ENCODE assay signal across 15 cellular contexts in the genomic region with DNA sequence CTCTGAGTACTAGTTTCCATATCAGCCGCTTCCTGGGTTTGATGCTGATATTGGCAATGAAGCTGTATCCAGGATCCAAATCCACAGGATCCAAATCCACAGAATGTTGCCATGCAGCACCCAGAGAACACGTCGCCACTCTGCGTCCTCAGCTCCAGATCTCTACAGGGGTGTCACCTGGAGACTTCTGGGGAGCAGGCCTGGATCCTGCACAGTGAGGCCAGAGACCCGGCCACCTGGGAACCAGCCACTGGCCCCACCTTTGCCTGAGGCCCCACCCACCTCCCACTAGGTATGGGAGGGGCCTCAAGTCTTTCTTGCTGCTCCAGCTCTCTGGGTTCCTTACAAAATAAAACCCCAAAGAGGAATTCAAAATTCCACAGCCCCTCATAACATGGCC.
DNase-seq lines count a peak whose midpoint lies in the region; FAIRE-seq and TF ChIP-seq lines count a peak whose summit lies in the region.
"Had no signal": no experiment of that assay in that cellular context is flagged by ENCODE, and none has a peak within 500 bp of the region (broad histone marks: within the 10 kb centered on the region; RNA-seq: fewer than 3 reads in every experiment).

No MANE protein-coding gene starts in this region.

- no peak overlapping the region for H2BK5ac ChIP-seq in H1 (ENCODE audit: low read depth, low read length)

- no peak overlapping the region for H2BK120ac ChIP-seq in H1 (replicated peaks; ENCODE audit: low read depth, low read length)

- no peaks in the 10 kb centered on the region for H4K20me1 ChIP-seq in H1 (replicated peaks in 1 of 2; ENCODE audit: control insufficient read depth in 1 of 2, insufficient read depth in 2 of 2, low read length in 2 of 2)

- H3K56ac ChIP-seq in H1 (replicated peaks; ENCODE audit: insufficient read length, low read depth, low read length) = no peak overlapping the region

- no peak overlapping the region for H3K4me2 ChIP-seq in H1 (ENCODE audit: insufficient read depth in 1 of 2, low read depth in 2 of 2, low read length in 2 of 2)

- H2BK12ac ChIP-seq in H1 (ENCODE audit: low read depth, low read length) = 0 out of 2 replicates have a peak overlapping the region, but pooled peaks have one; percentile 23

- TF ChIP-seq POLR2A in H1 (IDR thresholded peaks at IDR 0.05; ENCODE audit: control extremely low read depth in 1 of 2, low read depth in 2 of 2, low read length in 2 of 2) = no peak

- FAIRE-seq in H1 (lab: Jason Lieb, UNC) = no peak
- FAIRE-seq: HTR-8/SVneo had no signal

- no peaks in the 10 kb centered on the region for H3K79me1 ChIP-seq in H1 (ENCODE audit: low read depth, low read length)

- no peak for TF ChIP-seq EP300 in H1 (IDR thresholded peaks at IDR 0.05; ENCODE audit: borderline replicate concordance in 1 of 2, low read depth in 2 of 2, low read length in 2 of 2)

- no peak overlapping the region for H4K91ac ChIP-seq in H1 (replicated peaks; ENCODE audit: insufficient read length, low read length)

- H3K23ac ChIP-seq in H1 (ENCODE audit: insufficient read length) = no peak overlapping the region

- no peaks in the 10 kb centered on the region for H3K9me3 ChIP-seq in H1 (ENCODE audit: insufficient read depth in 2 of 2, low read depth in 1 of 2, low read length in 1 of 2)

- CTCF ChIA-PET in H1 (lab: Charles Lee; ENCODE audit: partially characterized antibody) = interaction anchor here (0.8 to 1.5 kb wide), 8 partner anchors 10 to 214 kb away, joined by 3 to 8 read pairs (median 4); no protein-coding TSS in a partner anchor

- H3K4me3 ChIP-seq in H1 (ENCODE audit: extremely low read depth in 1 of 4, insufficient read depth in 2 of 4, low read depth in 3 of 4, low read length in 4 of 4) = no peak overlapping the region
- H3K4me3 ChIP-seq: SJCRH30 had no signal

- H3K27me3 ChIP-seq in H1 (replicated peaks in 1 of 4; ENCODE audit: control insufficient read depth in 3 of 4, extremely low read depth in 1 of 4, insufficient read depth in 3 of 4, low read length in 3 of 4) = 0 out of 7 replicates have a peak, but pooled peaks cover 0 to 2% (median 0%) of the 10 kb centered on the region in 4 experiments
- H3K27me3 ChIP-seq: SJCRH30 had no signal

- H3K79me2 ChIP-seq in H1 (ENCODE audit: control insufficient read depth in 1 of 2, insufficient read depth in 2 of 2, low read length in 2 of 2) = no peaks in the 10 kb centered on the region

- no peak overlapping the region for H3K27ac ChIP-seq in H1 (ENCODE audit: low read depth, low read length)
- H3K27ac ChIP-seq: SJCRH30 had no signal

- H3K4ac ChIP-seq in H1 (replicated peaks; ENCODE audit: insufficient read length, low read depth, low read length) = no peak overlapping the region

- DNase-seq in activated CD8-positive, alpha-beta memory T cell treated with anti-CD3 and anti-CD28 coated beads for 24 hours = peak; percentile 5
- DNase-seq in activated CD8-positive, alpha-beta memory T cell treated with anti-CD3 and anti-CD28 coated beads, Interleukin-2, amount 50 U/mL, for 4 hours = no peak
- DNase-seq in H1 (ENCODE audit: low read depth in 1 of 2, low spot score in 2 of 2) (peak in 1 of 2 experiments; percentile 44), posterior vena cava (ENCODE audit: low spot score) (peak; percentile 40), GM19240 (ENCODE audit: insufficient read length, low spot score) (no peak), NCI-H1105 (lab: John Stamatoyannopoulos, UW) (no peak), cerebellar nuclear complex (lab: John Stamatoyannopoulos, UW) (no peak), NCI-H2107 (lab: John Stamatoyannopoulos, UW) (no peak)
- DNase-seq: C1 segment of cervical spinal cord, MV-4-11, NCI-H1436, NCI-H2029 treated with DMSO at 0.1 percent for 48 hours, NCI-H510A treated with DMSO at 0.1 percent for 48 hours, SJCRH30 had no signal

- intact Hi-C loops in posterior vena cava (cut with DNase I) = no loop called here

- H3K14ac ChIP-seq in H1 (ENCODE audit: insufficient read length) = no peak overlapping the region

- H2AFZ ChIP-seq in H1 (ENCODE audit: low read length) = no peak overlapping the region

- H3K18ac ChIP-seq in H1 (ENCODE audit: extremely low read depth, low read length) = no peak overlapping the region

- H4K5ac ChIP-seq in H1 (ENCODE audit: insufficient read length, low read depth, low read length) = no peak overlapping the region

- H3K23me2 ChIP-seq in H1 (ENCODE audit: low read depth, low read length) = no peaks in the 10 kb centered on the region

- TF ChIP-seq CTCF in H1 (IDR thresholded peaks at IDR 0.05; ENCODE audit: control extremely low read depth in 1 of 3, insufficient read depth in 1 of 3, low read depth in 1 of 3, low read length in 3 of 3) = no peak

- 92% methylated on average over 5 of the region's 5 CpGs; no CpG with 5 or more reads in 1 of the 2 experiments for WGBS in H1 (ENCODE audit: extremely low coverage in 1 of 2, insufficient coverage in 1 of 2, insufficient read length in 1 of 2, insufficient replicate concordance in 2 of 2, low coverage in 1 of 2, low lambda C conversion rate in 2 of 2, missing lambda C conversion rate in 1 of 2), 2 experiments

- no peak overlapping the region for H2BK20ac ChIP-seq in H1 (ENCODE audit: low read length)

- no peak overlapping the region for H2BK15ac ChIP-seq in H1 (ENCODE audit: low read length)

- no peak overlapping the region for H4K8ac ChIP-seq in H1 (ENCODE audit: extremely low read depth, insufficient read depth, low read length)

- POLR2A ChIA-PET in H1 (lab: Charles Lee; ENCODE audit: partially characterized antibody) = interaction anchor here (0.8 to 1.2 kb wide), 2 partner anchors 12 to 26 kb away, joined by 3 to 4 read pairs; no protein-coding TSS in a partner anchor

- H3K36me3 ChIP-seq in H1 (ENCODE audit: control insufficient read depth in 2 of 4, insufficient read depth in 4 of 4, low read length in 3 of 4) = no peaks in the 10 kb centered on the region
- H3K36me3 ChIP-seq: SJCRH30 had no signal

- peaks cover 0 to 9% (median 5%) of the 10 kb centered on the region in 4 experiments; a peak in 6 of 7 replicates for H3K4me1 ChIP-seq in H1 (replicated peaks in 1 of 4; ENCODE audit: control insufficient read depth in 3 of 4, insufficient read depth in 4 of 4, low read length in 3 of 4)

- H3K9ac ChIP-seq in H1 (replicated peaks in 1 of 4; ENCODE audit: extremely low read depth in 1 of 4, low read depth in 3 of 4, low read length in 3 of 4) = no peak overlapping the region

- no peak overlapping the region for H2AK5ac ChIP-seq in H1 (ENCODE audit: low read depth, low read length)

- no peak for TF ChIP-seq RAD21 in H1 (IDR thresholded peaks at IDR 0.05 in 1 of 2, conservative IDR thresholded peaks at IDR 0.05 in 1 of 2; ENCODE audit: low read depth in 2 of 2, low read length in 2 of 2)

TF ChIP-seq in H1, 55 proteins besides CTCF, POLR2A, EP300 and RAD21:
- TF ChIP-seq EGR1 (IDR thresholded peaks at IDR 0.05; ENCODE audit: borderline replicate concordance, low read depth, low read length) (no peak), SIX5 (IDR thresholded peaks at IDR 0.05; ENCODE audit: low read depth, low read length) (no peak), GABPA (IDR thresholded peaks at IDR 0.05; ENCODE audit: borderline replicate concordance, insufficient read depth, low read length) (no peak), RFX5 (IDR thresholded peaks at IDR 0.05; ENCODE audit: borderline replicate concordance, low read depth, low read length) (no peak), SP2 (IDR thresholded peaks at IDR 0.05; ENCODE audit: low read length) (no peak), RBBP5 (IDR thresholded peaks at IDR 0.05; ENCODE audit: borderline replicate concordance, low read depth, low read length) (no peak), BACH1 (IDR thresholded peaks at IDR 0.05; ENCODE audit: low read length) (no peak), TAF7 (optimal IDR thresholded peaks at IDR 0.05; ENCODE audit: borderline replicate concordance, low read depth, low read length) (no peak), JUND (IDR thresholded peaks at IDR 0.05; ENCODE audit: low read length) (no peak), TCF12 (IDR thresholded peaks at IDR 0.05; ENCODE audit: low read depth, low read length) (no peak), CTBP2 (IDR thresholded peaks at IDR 0.05; ENCODE audit: borderline replicate concordance, insufficient read depth, insufficient read length, low read length) (no peak), RXRA (IDR thresholded peaks at IDR 0.05; ENCODE audit: insufficient read depth, low read depth, low read length) (no peak), CEBPB (IDR thresholded peaks at IDR 0.05; ENCODE audit: low read depth, low read length) (no peak), NANOG (IDR thresholded peaks at IDR 0.05; ENCODE audit: insufficient read depth, low read depth, low read length, poor library complexity, severe bottlenecking) (no peak), SIRT6 (IDR thresholded peaks at IDR 0.05; ENCODE audit: low read length) (no peak), BCL11A (IDR thresholded peaks at IDR 0.05; ENCODE audit: low read depth in 2 of 2, low read length in 2 of 2) (no peak), CBX8 (IDR thresholded peaks at IDR 0.05; ENCODE audit: borderline replicate concordance, low read depth, low read length) (no peak), JUN (IDR thresholded peaks at IDR 0.05; ENCODE audit: low read depth, low read length) (no peak)
- TF ChIP-seq, protein P1, sequence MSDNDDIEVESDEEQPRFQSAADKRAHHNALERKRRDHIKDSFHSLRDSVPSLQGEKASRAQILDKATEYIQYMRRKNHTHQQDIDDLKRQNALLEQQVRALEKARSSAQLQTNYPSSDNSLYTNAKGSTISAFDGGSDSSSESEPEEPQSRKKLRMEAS (IDR thresholded peaks at IDR 0.05) = no peak

Comparison
In these comparisons a context has a peak if more than half of its experiments do, and no peak if none do; other contexts are left out.
1. DNase-seq: peak in activated CD8-positive, alpha-beta memory T cell treated with anti-CD3 and anti-CD28 coated beads for 24 hours (single experiment) and posterior vena cava (single experiment); none in activated CD8-positive, alpha-beta memory T cell treated with anti-CD3 and anti-CD28 coated beads, Interleukin-2, amount 50 U/mL, for 4 hours (single experiment), GM19240 (single experiment), NCI-H1105 (single experiment), cerebellar nuclear complex (0 of 2) and NCI-H2107 (single experiment).